8 cellular contexts compared by ENCODE assay signal in the genomic region with DNA sequence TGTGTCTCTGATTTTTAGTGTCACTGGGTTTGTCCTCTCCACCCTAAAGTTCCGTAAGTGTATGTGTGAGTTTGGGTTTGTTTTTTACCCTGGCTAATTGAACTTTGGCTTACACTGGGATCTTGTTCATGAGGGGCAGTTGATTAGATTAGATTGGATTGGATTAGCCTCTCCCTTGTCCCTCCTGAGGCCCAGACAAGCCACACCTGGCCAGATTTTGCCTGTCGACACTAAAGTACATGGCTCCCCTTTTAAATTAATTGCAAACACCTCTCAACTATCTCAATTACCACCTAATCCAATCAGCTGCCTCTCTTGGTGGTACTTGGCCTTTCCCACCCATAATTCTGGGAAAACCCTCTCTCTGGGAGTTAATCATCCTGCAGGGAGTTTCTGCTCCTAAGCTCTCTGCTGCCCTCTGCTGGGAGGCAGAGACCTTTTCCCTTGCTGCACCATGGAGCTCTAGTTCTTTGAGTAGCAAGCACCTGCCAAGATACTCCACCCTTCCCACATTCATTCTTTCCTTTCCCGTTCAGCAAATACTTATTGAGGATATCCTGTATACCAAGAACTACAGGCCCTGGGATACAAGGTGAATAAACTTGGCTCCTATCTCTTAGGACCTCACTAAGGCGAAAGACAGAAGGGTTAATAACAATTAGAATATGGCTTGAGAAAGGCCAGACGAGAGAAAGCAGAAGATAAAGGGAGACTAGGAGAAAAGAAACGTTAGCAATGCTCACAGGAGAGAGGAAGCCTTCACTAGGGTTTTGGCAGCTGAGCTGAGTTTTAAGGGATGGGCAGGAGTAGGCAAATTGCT. TPM values are rescaled to one million over a fixed set of nuclear protein-coding genes. Genes with fewer than 3 reads are reported as not detected.
DNase-seq lines count a peak whose midpoint lies in the region; ATAC-seq and TF ChIP-seq lines count a peak whose summit lies in the region.

No MANE protein-coding gene starts in this region.

- no peak overlapping the region for H3K4me3 Mint-ChIP-seq in GM23338

- H4K20me1 ChIP-seq in GM23338 (replicated peaks; ENCODE audit: insufficient read depth): no peaks in the 10 kb centered on the region

- H3K4me3 ChIP-seq in GM23338: no peak overlapping the region

- no peaks in the 10 kb centered on the region for H3K36me3 ChIP-seq in GM23338 (ENCODE audit: insufficient read depth)

- no peaks in the 10 kb centered on the region; the same call in 2 of the 3 replicates for H3K4me1 Mint-ChIP-seq in GM23338

- H3F3A ChIP-seq in GM23338 (replicated peaks; ENCODE audit: low read depth): no peaks in the 10 kb centered on the region

- TF ChIP-seq CTCF in GM23338 (conservative IDR thresholded peaks at IDR 0.05; ENCODE audit: low read depth in 2 of 2): peak; percentile 94 to 95

- H3K4me2 ChIP-seq in GM23338: no peak overlapping the region

- no peak overlapping the region for H2AFZ ChIP-seq in GM23338

- H3K9me2 ChIP-seq in GM23338 (ENCODE audit: insufficient read depth): no peaks in the 10 kb centered on the region

- DNase-seq in AG08396 (ENCODE audit: low spot score): peak; percentile 68
- DNase-seq in GM23338 (ENCODE audit: low spot score): peak; percentile 89
- DNase-seq in NCI-H524 (lab: John Stamatoyannopoulos, UW): peak; percentile 95 to 99
- DNase-seq in activated CD4-positive, alpha-beta T cell treated with anti-CD3 and anti-CD28 coated beads, Interleukin-2, amount 50 U/mL, for 48 hours: peak; percentile 75 to 77
- peak; percentile 47 for DNase-seq in effector CD4-positive, alpha-beta T cell
- peak; percentile 84 to 88 for DNase-seq in lung microvascular endothelial cell (ENCODE audit: low read depth in 2 of 2)
- DNase-seq in stimulated activated CD8-positive, alpha-beta memory T cell treated with anti-CD3 and anti-CD28 coated beads, Interleukin-15, amount 100 ng/mL, for 1 hour (ENCODE audit: low read depth): peak; percentile 38

- H3K36me3 Mint-ChIP-seq in GM23338 (ENCODE audit: low read depth): no peaks in the 10 kb centered on the region

- H3K27ac ChIP-seq in GM23338 (ENCODE audit: low read depth): no peak overlapping the region

- H3K27me3 Mint-ChIP-seq in GM23338 (ENCODE audit: insufficient read depth, low read depth, poor library complexity): peaks cover 2% of the 10 kb centered on the region

- no peaks in the 10 kb centered on the region for H3K27me3 ChIP-seq in GM23338 (ENCODE audit: insufficient read depth)

- no peaks in the 10 kb centered on the region for H3K79me2 ChIP-seq in GM23338 (replicated peaks; ENCODE audit: insufficient read depth)

- H3K9me3 Mint-ChIP-seq in GM23338: no peaks in the 10 kb centered on the region

- peak; percentile 96 for ATAC-seq in GM23338
- no peak for ATAC-seq in HG02610 (IDR thresholded peaks at IDR 0.05; ENCODE audit: unreplicated experiment)

- no peaks in the 10 kb centered on the region for H3K4me1 ChIP-seq in GM23338 (ENCODE audit: insufficient read depth)

- no peak overlapping the region for H3K27ac Mint-ChIP-seq in GM23338

TF ChIP-seq in GM23338, 12 proteins besides CTCF, POLR2A, EP300 and RAD21:
- TF ChIP-seq STAT1 (IDR thresholded peaks at IDR 0.05; ENCODE audit: unreplicated experiment): no peak
- TF ChIP-seq CREB1 (CRISPR knock-in tag; IDR thresholded peaks at IDR 0.05; ENCODE audit: low read depth): no peak

RNA-seq across cellular contexts. Expression of a gene that starts 60.0 kb away (rescaled TPM):
- 40.8 and 49.1 TPM in 2 replicates for total RNA-seq in GM23338 (2014; rRNA removed; shearing (Covaris generic))
- 91.1 and 94.7 TPM in 2 replicates for polyA plus RNA-seq in GM23338 (2016; fragmentation: Nextera tagmentation; extraction: Ambion mirVana)
- 15.7 and 16.5 TPM in 2 replicates for total RNA-seq in lung microvascular endothelial cell

Comparison
In these comparisons a context has a peak if more than half of its experiments do, and no peak if none do; other contexts are left out.
1. DNase-seq: peak in every context shown above with its lines; median percentile 97 in NCI-H524; 89 in GM23338; 86 in lung microvascular endothelial cell; 76 in activated CD4-positive, alpha-beta T cell treated with anti-CD3 and anti-CD28 coated beads, Interleukin-2, amount 50 U/mL, for 48 hours; 68 in AG08396; 47 in effector CD4-positive, alpha-beta T cell; 38 in stimulated activated CD8-positive, alpha-beta memory T cell treated with anti-CD3 and anti-CD28 coated beads, Interleukin-15, amount 100 ng/mL, for 1 hour.